In the genomic region with DNA sequence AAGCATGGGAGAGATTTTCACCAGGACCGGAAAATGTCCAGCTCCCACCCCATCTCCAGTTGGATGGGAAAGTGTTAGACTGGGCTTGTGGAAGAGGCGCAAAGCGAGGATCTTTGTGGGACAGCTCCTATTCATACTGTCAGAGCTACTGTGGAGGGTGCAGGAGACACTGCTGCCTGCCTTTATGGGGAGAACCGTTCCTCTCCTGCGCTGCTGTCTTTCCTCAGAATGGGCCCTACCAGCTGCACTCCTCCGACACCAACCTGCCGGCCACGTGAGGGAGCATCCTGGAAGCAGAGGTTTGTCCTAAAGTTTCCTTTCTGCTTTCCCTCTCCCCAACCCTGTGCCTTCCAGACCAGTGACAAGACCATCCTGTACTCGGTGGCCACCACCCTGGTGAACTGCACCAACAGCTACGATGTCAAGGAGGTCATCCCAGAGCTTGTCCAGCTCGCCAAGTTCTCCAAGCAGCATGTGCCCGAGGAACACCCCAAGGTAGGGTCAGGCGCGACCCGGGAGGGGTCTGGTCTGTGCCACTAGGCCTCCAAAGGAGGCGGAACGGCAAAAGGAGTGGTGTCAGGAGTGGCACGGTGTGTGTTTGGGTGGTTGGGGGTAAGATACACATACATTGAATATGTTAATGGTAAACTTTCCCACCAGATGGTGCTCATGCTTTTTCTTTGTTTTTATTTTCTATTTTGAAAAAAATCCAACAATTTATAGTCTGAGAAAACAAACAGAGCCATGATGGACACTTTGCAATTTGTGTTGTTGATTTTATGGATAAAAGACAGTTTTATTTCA, we compare ENCODE assay signal across 8 cellular contexts. TPM values are rescaled to one million over a fixed set of nuclear protein-coding genes. Genes with fewer than 3 reads are reported as not detected.
DNase-seq lines count a peak whose midpoint lies in the region; ATAC-seq and TF ChIP-seq lines count a peak whose summit lies in the region.

No MANE protein-coding gene starts in this region.

- WGBS in endodermal cell (ENCODE audit: insufficient coverage in 1 of 2, insufficient read length in 1 of 2), 2 experiments, result 93 to 97% methylated on average over 6 to 18 of the region's 18 CpGs

- DNase-seq in activated CD4-positive, alpha-beta T cell treated with anti-CD3 and anti-CD28 coated beads for 36 hours, result peak; percentile 32
- DNase-seq in activated CD4-positive, alpha-beta T cell treated with anti-CD3 and anti-CD28 coated beads, Interleukin-2, amount 50 U/mL, for 1 hour, result no peak
- DNase-seq in effector memory CD8-positive, alpha-beta T cell, result peak; percentile 32 to 44 (median 41)
- DNase-seq in stimulated activated effector memory CD8-positive, alpha-beta T cell treated with anti-CD3 and anti-CD28 coated beads, Interleukin-12 subunit alpha, Interleukin-12 subunit beta, amount 100 ng/mL, for 72 hours (ENCODE audit: low spot score in 2 of 2), result peak in 1 of 2 donors; percentile 63
- no peak for DNase-seq in GDM1 (lab: John Stamatoyannopoulos, UW)
- no peak for DNase-seq in endodermal cell
- no peak for DNase-seq in NCI-H774 (lab: John Stamatoyannopoulos, UW)

- H3K27ac Mint-ChIP-seq in activated CD4-positive, alpha-beta T cell treated with anti-CD3 and anti-CD28 coated beads for 36 hours, result peak overlapping the region; percentile 47
- peak overlapping the region; percentile 71 to 89 for H3K27ac Mint-ChIP-seq in effector memory CD8-positive, alpha-beta T cell
- no peak overlapping the region for H3K27ac Mint-ChIP-seq in stimulated activated effector memory CD8-positive, alpha-beta T cell treated with anti-CD3 and anti-CD28 coated beads, Interleukin-12 subunit alpha, Interleukin-12 subunit beta, amount 100 ng/mL, for 72 hours
- H3K27ac Mint-ChIP-seq in endodermal cell, result no peak overlapping the region

- H3K27me3 ChIP-seq in endodermal cell (ENCODE audit: control insufficient read depth, insufficient read depth, low read length, poor library complexity, severe bottlenecking), result no peaks in the 10 kb centered on the region

- no peaks in the 10 kb centered on the region for H3K36me3 Mint-ChIP-seq in activated CD4-positive, alpha-beta T cell treated with anti-CD3 and anti-CD28 coated beads for 36 hours (ENCODE audit: low read depth)
- H3K36me3 Mint-ChIP-seq in effector memory CD8-positive, alpha-beta T cell (ENCODE audit: insufficient read depth), result no peaks in the 10 kb centered on the region
- no peaks in the 10 kb centered on the region for H3K36me3 Mint-ChIP-seq in stimulated activated effector memory CD8-positive, alpha-beta T cell treated with anti-CD3 and anti-CD28 coated beads, Interleukin-12 subunit alpha, Interleukin-12 subunit beta, amount 100 ng/mL, for 72 hours
- no peaks in the 10 kb centered on the region for H3K36me3 Mint-ChIP-seq in endodermal cell (ENCODE audit: low read depth)

- intact Hi-C loops in activated CD4-positive, alpha-beta T cell treated with anti-CD3 and anti-CD28 coated beads for 36 hours (cut with DNase I, micrococcal nuclease), result loop anchor here (1.0 to 5.0 kb wide), 9 partner anchors 41 to 576 kb away; a partner anchor contains a TSS

- no peak overlapping the region for H3K4me3 Mint-ChIP-seq in activated CD4-positive, alpha-beta T cell treated with anti-CD3 and anti-CD28 coated beads for 36 hours
- H3K4me3 Mint-ChIP-seq in effector memory CD8-positive, alpha-beta T cell, result peak overlapping the region; percentile 48 to 63
- H3K4me3 Mint-ChIP-seq in stimulated activated effector memory CD8-positive, alpha-beta T cell treated with anti-CD3 and anti-CD28 coated beads, Interleukin-12 subunit alpha, Interleukin-12 subunit beta, amount 100 ng/mL, for 72 hours, result peak overlapping the region; percentile 27
- H3K4me3 Mint-ChIP-seq in endodermal cell, result no peak overlapping the region

- CTCF ChIA-PET in activated CD4-positive, alpha-beta T cell treated with anti-CD3 and anti-CD28 coated beads for 36 hours (lab: Charles Lee), result interaction anchor here (0.6 to 1.6 kb wide), 12 partner anchors 10 to 576 kb away, joined by 3 to 12 read pairs (median 3); no protein-coding TSS in a partner anchor

- no peaks in the 10 kb centered on the region for H3K9me3 ChIP-seq in endodermal cell (ENCODE audit: control insufficient read depth, low read length)

- peak; percentile 76 for ATAC-seq in activated CD4-positive, alpha-beta T cell treated with anti-CD3 and anti-CD28 coated beads for 36 hours
- peak; percentile 61 for ATAC-seq in SK-N-SH treated with all-trans-retinoic acid at 6 μM for 48 hours
- ATAC-seq in effector memory CD8-positive, alpha-beta T cell (replicated peaks), result peak; percentile 88
- peak; percentile 76 for ATAC-seq in stimulated activated effector memory CD8-positive, alpha-beta T cell treated with anti-CD3 and anti-CD28 coated beads, Interleukin-12 subunit alpha, Interleukin-12 subunit beta, amount 100 ng/mL, for 72 hours

- H3K4me1 Mint-ChIP-seq in activated CD4-positive, alpha-beta T cell treated with anti-CD3 and anti-CD28 coated beads for 36 hours, result peaks cover 39% of the 10 kb centered on the region
- H3K4me1 Mint-ChIP-seq in effector memory CD8-positive, alpha-beta T cell (ENCODE audit: low read depth in 2 of 2), result peaks cover 24 to 37% of the 10 kb centered on the region in 2 donors
- H3K4me1 Mint-ChIP-seq in stimulated activated effector memory CD8-positive, alpha-beta T cell treated with anti-CD3 and anti-CD28 coated beads, Interleukin-12 subunit alpha, Interleukin-12 subunit beta, amount 100 ng/mL, for 72 hours, result peaks cover 40% of the 10 kb centered on the region
- no peaks in the 10 kb centered on the region for H3K4me1 Mint-ChIP-seq in endodermal cell

- no peak for TF ChIP-seq CTCF in endodermal cell (conservative IDR thresholded peaks at IDR 0.05)

- POLR2A ChIA-PET in activated CD4-positive, alpha-beta T cell treated with anti-CD3 and anti-CD28 coated beads for 36 hours (lab: Charles Lee), result interaction anchor here (0.6 to 1.2 kb wide), 3 partner anchors 163 to 316 kb away, joined by 3 to 4 read pairs (median 3); no protein-coding TSS in a partner anchor

- no peak overlapping the region for H3K9ac ChIP-seq in endodermal cell (ENCODE audit: extremely low read depth, low read length, poor library complexity, severe bottlenecking)

- H3K27ac ChIP-seq in endodermal cell (ENCODE audit: low read depth, low read length), result no peak overlapping the region

- H3K36me3 ChIP-seq in endodermal cell (ENCODE audit: control insufficient read depth, insufficient read depth, low read length), result no peaks in the 10 kb centered on the region

- no peak overlapping the region for H3K4me3 ChIP-seq in endodermal cell (ENCODE audit: low read length)

- no peaks in the 10 kb centered on the region for H3K4me1 ChIP-seq in endodermal cell (ENCODE audit: control insufficient read depth, insufficient read depth, low read length)

- no peaks in the 10 kb centered on the region for H3K9me3 Mint-ChIP-seq in activated CD4-positive, alpha-beta T cell treated with anti-CD3 and anti-CD28 coated beads for 36 hours (ENCODE audit: low read depth)
- no peaks in the 10 kb centered on the region for H3K9me3 Mint-ChIP-seq in effector memory CD8-positive, alpha-beta T cell
- no peaks in the 10 kb centered on the region for H3K9me3 Mint-ChIP-seq in stimulated activated effector memory CD8-positive, alpha-beta T cell treated with anti-CD3 and anti-CD28 coated beads, Interleukin-12 subunit alpha, Interleukin-12 subunit beta, amount 100 ng/mL, for 72 hours
- H3K9me3 Mint-ChIP-seq in endodermal cell, result no peaks in the 10 kb centered on the region

- H3K27me3 Mint-ChIP-seq in activated CD4-positive, alpha-beta T cell treated with anti-CD3 and anti-CD28 coated beads for 36 hours, result no peaks in the 10 kb centered on the region
- no peaks in the 10 kb centered on the region for H3K27me3 Mint-ChIP-seq in effector memory CD8-positive, alpha-beta T cell
- peaks cover 7% of the 10 kb centered on the region for H3K27me3 Mint-ChIP-seq in endodermal cell (ENCODE audit: insufficient read depth)

TF ChIP-seq in SK-N-SH treated with all-trans-retinoic acid at 6 μM for 48 hours, 23 proteins besides CTCF, POLR2A, EP300 and RAD21 (continues in another document):
- no peak for TF ChIP-seq ZC3H10 (CRISPR knock-in tag; IDR thresholded peaks at IDR 0.05)
- TF ChIP-seq ZNF8 (CRISPR knock-in tag; IDR thresholded peaks at IDR 0.05), result no peak
- TF ChIP-seq ISL1 (CRISPR knock-in tag; IDR thresholded peaks at IDR 0.05), result no peak
- no peak for TF ChIP-seq GLIS3 (CRISPR knock-in tag; IDR thresholded peaks at IDR 0.05)
- TF ChIP-seq ESRRG (CRISPR knock-in tag; IDR thresholded peaks at IDR 0.05), result no peak
- no peak for TF ChIP-seq ARNTL (CRISPR knock-in tag; IDR thresholded peaks at IDR 0.05; ENCODE audit: borderline replicate concordance, low read depth)
- no peak for TF ChIP-seq TCF4 (CRISPR knock-in tag; IDR thresholded peaks at IDR 0.05; ENCODE audit: borderline replicate concordance)

RNA-seq across cellular contexts. Expression of a gene that starts 23.0 kb away (rescaled TPM):
- total RNA-seq in activated CD4-positive, alpha-beta T cell treated with anti-CD3 and anti-CD28 coated beads for 36 hours, result not detected
- total RNA-seq in endodermal cell, result not detected
- not detected for polyA plus RNA-seq in endodermal cell (2013, experiment 1 of 2)
- polyA plus RNA-seq in endodermal cell (2013, experiment 2 of 2), result not detected

RNA-seq across cellular contexts. Expression of a gene that starts 23.6 kb away (rescaled TPM):
- under 1 TPM in 1 of 2 experiments, not detected in 1; 0.07 TPM for total RNA-seq in activated CD4-positive, alpha-beta T cell treated with anti-CD3 and anti-CD28 coated beads for 36 hours
- total RNA-seq in endodermal cell, result not detected
- polyA plus RNA-seq in endodermal cell (2013, experiment 1 of 2), result not detected
- polyA plus RNA-seq in endodermal cell (2013, experiment 2 of 2), result not detected

RNA-seq across cellular contexts. Expression of a gene that starts 29.1 kb away (rescaled TPM):
- total RNA-seq in activated CD4-positive, alpha-beta T cell treated with anti-CD3 and anti-CD28 coated beads for 36 hours, result 10 to 100 TPM; 38.1 to 40.6 TPM
- 10 to 100 TPM; 20.7 to 26.9 TPM for total RNA-seq in endodermal cell
- polyA plus RNA-seq in endodermal cell (2013, experiment 1 of 2), result 18.1 TPM
- 15.7 TPM for polyA plus RNA-seq in endodermal cell (2013, experiment 2 of 2)

RNA-seq across cellular contexts. Expression of a gene that starts 49.8 kb away (rescaled TPM):
- not detected for total RNA-seq in activated CD4-positive, alpha-beta T cell treated with anti-CD3 and anti-CD28 coated beads for 36 hours
- total RNA-seq in endodermal cell, result not detected
- polyA plus RNA-seq in endodermal cell (2013, experiment 1 of 2), result not detected
- polyA plus RNA-seq in endodermal cell (2013, experiment 2 of 2), result not detected

RNA-seq across cellular contexts. Expression of a gene that starts 51.5 kb away (rescaled TPM):
- 10 to 100 TPM; 19.9 to 31.8 TPM for total RNA-seq in activated CD4-positive, alpha-beta T cell treated with anti-CD3 and anti-CD28 coated beads for 36 hours
- total RNA-seq in endodermal cell, result 10 to 100 TPM; 24.8 to 26.0 TPM
- polyA plus RNA-seq in endodermal cell (2013, experiment 1 of 2), result 9.2 TPM
- polyA plus RNA-seq in endodermal cell (2013, experiment 2 of 2), result 9.5 TPM

Comparison
In these comparisons a context has a peak if more than half of its experiments do, and no peak if none do; other contexts are left out.
1. DNase-seq: peak in activated CD4-positive, alpha-beta T cell treated with anti-CD3 and anti-CD28 coated beads for 36 hours (single experiment) and effector memory CD8-positive, alpha-beta T cell (3 of 3); none in activated CD4-positive, alpha-beta T cell treated with anti-CD3 and anti-CD28 coated beads, Interleukin-2, amount 50 U/mL, for 1 hour (single experiment), GDM1 (single experiment), endodermal cell (single experiment) and NCI-H774 (single experiment).
2. H3K27ac Mint-ChIP-seq: peak in activated CD4-positive, alpha-beta T cell treated with anti-CD3 and anti-CD28 coated beads for 36 hours (single experiment) and effector memory CD8-positive, alpha-beta T cell (2 of 2); none in stimulated activated effector memory CD8-positive, alpha-beta T cell treated with anti-CD3 and anti-CD28 coated beads, Interleukin-12 subunit alpha, Interleukin-12 subunit beta, amount 100 ng/mL, for 72 hours (single experiment) and endodermal cell (single experiment).
3. H3K4me3 Mint-ChIP-seq: peak in effector memory CD8-positive, alpha-beta T cell (2 of 2) and stimulated activated effector memory CD8-positive, alpha-beta T cell treated with anti-CD3 and anti-CD28 coated beads, Interleukin-12 subunit alpha, Interleukin-12 subunit beta, amount 100 ng/mL, for 72 hours (single experiment); none in activated CD4-positive, alpha-beta T cell treated with anti-CD3 and anti-CD28 coated beads for 36 hours (single experiment) and endodermal cell (single experiment).
4. Peak in every context shown above with its lines, with median percentiles within 50 percentile points of each other: ATAC-seq.